In genomic region chr5:17325770-17326599, GRCh38 we compare ENCODE assay signal across 1 cellular context.
TF ChIP-seq lines count a peak whose summit lies in the region.

No MANE protein-coding gene starts in this region.

TF ChIP-seq in HEK293, 187 proteins besides CTCF, POLR2A, EP300 and RAD21 (continued from another document):
- peak; percentile 38 for TF ChIP-seq PRDM6 (tag by site-specific recombination; IDR thresholded peaks at IDR 0.05)
- TF ChIP-seq ZNF114 (tag by site-specific recombination; IDR thresholded peaks at IDR 0.05), result no peak
- TF ChIP-seq ZNF112 (tag by site-specific recombination; IDR thresholded peaks at IDR 0.05), result no peak
- no peak for TF ChIP-seq PRDM2 (tag by site-specific recombination; IDR thresholded peaks at IDR 0.05; ENCODE audit: borderline replicate concordance)
- TF ChIP-seq OSR2 (tag by site-specific recombination; IDR thresholded peaks at IDR 0.05), result 0 out of 2 replicates have a peak, but pooled peaks have one; percentile 7
- no peak for TF ChIP-seq ZNF518A (tag by site-specific recombination; conservative IDR thresholded peaks at IDR 0.05; ENCODE audit: low read depth)
- no peak for TF ChIP-seq PRDM1 (tag by site-specific recombination; IDR thresholded peaks at IDR 0.05)
- TF ChIP-seq ZNF324 (tag by site-specific recombination; IDR thresholded peaks at IDR 0.05), result peak; percentile 17; the same call in 1 of the 2 replicates
- peak; percentile 52 for TF ChIP-seq ZNF843 (tag by site-specific recombination; IDR thresholded peaks at IDR 0.05)
- TF ChIP-seq ZNF221 (tag by site-specific recombination; IDR thresholded peaks at IDR 0.05; ENCODE audit: borderline replicate concordance), result no peak
- TF ChIP-seq WT1 (tag by site-specific recombination; IDR thresholded peaks at IDR 0.05), result peak; percentile 66; the same call in 1 of the 2 replicates
- TF ChIP-seq ZNF140 (tag by site-specific recombination; IDR thresholded peaks at IDR 0.05), result no peak
- TF ChIP-seq ZNF335 (tag by site-specific recombination; conservative IDR thresholded peaks at IDR 0.05), result peak; percentile 44
- TF ChIP-seq REST (tag by site-specific recombination; IDR thresholded peaks at IDR 0.05), result no peak
- TF ChIP-seq ZNF121 (tag by site-specific recombination; IDR thresholded peaks at IDR 0.05), result peak; percentile 92
- no peak for TF ChIP-seq ZNF280D (tag by site-specific recombination; IDR thresholded peaks at IDR 0.05)
